10 cellular contexts compared by ENCODE assay signal in genomic region chr11:14972581-14973490, GRCh38. TPM values are rescaled to one million over a fixed set of nuclear protein-coding genes. Genes with fewer than 3 reads are reported as not detected.
DNase-seq lines count a peak whose midpoint lies in the region; ATAC-seq and TF ChIP-seq lines count a peak whose summit lies in the region.
"Had no signal": no experiment of that assay in that cellular context is flagged by ENCODE, and none has a peak within 500 bp of the region (broad histone marks: within the 10 kb centered on the region; RNA-seq: fewer than 3 reads in every experiment).

No MANE protein-coding gene starts in this region.

- H3K36me3 Mint-ChIP-seq in CD8-positive, alpha-beta T cell = no peaks in the 10 kb centered on the region
- no peaks in the 10 kb centered on the region for H3K36me3 Mint-ChIP-seq in activated B cell treated with CpG ODN at 0.5 μM for 24 hours (ENCODE audit: low read depth)

- peak overlapping the region; percentile 83 for H3K4me3 Mint-ChIP-seq in CD8-positive, alpha-beta T cell
- H3K4me3 Mint-ChIP-seq in activated B cell treated with CpG ODN at 0.5 μM for 24 hours = peak overlapping the region; percentile 62

- TF ChIP-seq POLR2A in vagina (IDR thresholded peaks at IDR 0.05) = no peak

- H2BK5ac ChIP-seq in mesendoderm (ENCODE audit: low read length) = no peak overlapping the region

- no peak overlapping the region for H2BK120ac ChIP-seq in mesendoderm (ENCODE audit: low read depth, low read length)

- H3K23ac ChIP-seq in mesendoderm (ENCODE audit: low read length) = peak overlapping the region; percentile 4

- no peaks in the 10 kb centered on the region for H3K9me3 Mint-ChIP-seq in CD8-positive, alpha-beta T cell
- H3K9me3 Mint-ChIP-seq in activated B cell treated with CpG ODN at 0.5 μM for 24 hours = no peaks in the 10 kb centered on the region

- peaks cover 84% of the 10 kb centered on the region for H3K27me3 Mint-ChIP-seq in CD8-positive, alpha-beta T cell (ENCODE audit: low read depth)
- H3K27me3 Mint-ChIP-seq in activated B cell treated with CpG ODN at 0.5 μM for 24 hours = peaks cover 77% of the 10 kb centered on the region

- no peak for TF ChIP-seq CTCF in CD8-positive, alpha-beta T cell (IDR thresholded peaks at IDR 0.05)
- TF ChIP-seq CTCF in activated B cell treated with CpG ODN at 0.5 μM for 24 hours (IDR thresholded peaks at IDR 0.05) = no peak
- no peak for TF ChIP-seq CTCF in vagina (IDR thresholded peaks at IDR 0.05)

- H3K4me2 ChIP-seq in mesendoderm (ENCODE audit: low read length) = no peak overlapping the region

- no peak overlapping the region for H2AK5ac ChIP-seq in mesendoderm (ENCODE audit: low read length)

- no peaks in the 10 kb centered on the region for H3K36me3 ChIP-seq in CD8-positive, alpha-beta T cell (ENCODE audit: insufficient read depth, low read length)
- H3K36me3 ChIP-seq in H7 (replicated peaks; ENCODE audit: control insufficient read depth, insufficient read depth, low read length) = no peaks in the 10 kb centered on the region
- no peaks in the 10 kb centered on the region for H3K36me3 ChIP-seq in mesendoderm (ENCODE audit: control insufficient read depth, insufficient read depth, low read length)
- H3K36me3 ChIP-seq in vagina = no peaks in the 10 kb centered on the region
- H3K36me3 ChIP-seq: gastrocnemius medialis, ovary had no signal

- no CpG with 5 or more reads among the region's 22 CpGs for WGBS in mesendoderm (ENCODE audit: extremely low coverage, insufficient coverage, low lambda C conversion rate)

- H3K79me1 ChIP-seq in mesendoderm (ENCODE audit: low read length) = no peaks in the 10 kb centered on the region

- POLR2A ChIA-PET in CD8-positive, alpha-beta T cell (lab: Charles Lee) = no interaction called here
- POLR2A ChIA-PET in activated B cell treated with CpG ODN at 0.5 μM for 24 hours (lab: Charles Lee) = interaction anchor here (2.0 kb wide), 1 partner anchor 81 kb away, joined by 7 read pairs; the partner anchor contains the start of gene CYP2R1

- H3K56ac ChIP-seq in mesendoderm (ENCODE audit: low read length) = no peak overlapping the region

- ATAC-seq in CD8-positive, alpha-beta T cell = no peak
- ATAC-seq in activated B cell treated with CpG ODN at 0.5 μM for 24 hours (ENCODE audit: low read depth) = no peak
- ATAC-seq: gastrocnemius medialis had no signal

- CTCF ChIA-PET in CD8-positive, alpha-beta T cell (lab: Charles Lee) = interaction anchor here (1.5 to 1.9 kb wide), 2 partner anchors 11 to 65 kb away, joined by 6 to 7 read pairs; no protein-coding TSS in a partner anchor
- CTCF ChIA-PET in activated B cell treated with CpG ODN at 0.5 μM for 24 hours (lab: Charles Lee) = interaction anchor here (0.7 to 4.1 kb wide), 3 partner anchors 33 to 202 kb away, joined by 3 to 23 read pairs (median 19); no protein-coding TSS in a partner anchor

- DNase-seq in CD8-positive, alpha-beta T cell = no peak
- DNase-seq in H7 (peak; percentile 47), activated B cell treated with CpG ODN at 0.5 μM for 24 hours (no peak), mesendoderm (peak; percentile 22), GDM1 (lab: John Stamatoyannopoulos, UW) (no peak), dermis blood vessel endothelial cell (no peak), hepatic stellate cell (ENCODE audit: low spot score) (no peak), vagina (ENCODE audit: extremely low spot score in 2 of 2) (no peak)
- DNase-seq: gastrocnemius medialis, ovary had no signal

- no peak overlapping the region for H4K5ac ChIP-seq in mesendoderm (ENCODE audit: low read length)

- H3K4me3 ChIP-seq in CD8-positive, alpha-beta T cell (ENCODE audit: low read depth, low read length) = peak overlapping the region; percentile 59
- H3K4me3 ChIP-seq in H7 (ENCODE audit: insufficient read depth, low read depth, low read length) (no peak overlapping the region), mesendoderm (ENCODE audit: low read length) (no peak overlapping the region), vagina (no peak overlapping the region)
- H3K4me3 ChIP-seq: ovary had no signal

- intact Hi-C loops in CD8-positive, alpha-beta T cell (cut with DNase I, micrococcal nuclease) = no loop called here
- intact Hi-C loops in activated B cell treated with CpG ODN at 0.5 μM for 24 hours (cut with micrococcal nuclease) (loop anchor here (2.0 to 5.0 kb wide), 3 partner anchors 81 to 1696 kb away; partner anchors contain the start of genes BMAL1 and CYP2R1), vagina (cut with DNase I) (no loop called here)

- peaks cover 31% of the 10 kb centered on the region for H3K4me1 Mint-ChIP-seq in CD8-positive, alpha-beta T cell (ENCODE audit: low read depth)
- H3K4me1 Mint-ChIP-seq in activated B cell treated with CpG ODN at 0.5 μM for 24 hours = peaks cover 30% of the 10 kb centered on the region

- H3K4me1 ChIP-seq in CD8-positive, alpha-beta T cell (ENCODE audit: insufficient read depth, low read length) = peaks cover 29% of the 10 kb centered on the region
- H3K4me1 ChIP-seq in mesendoderm (ENCODE audit: control insufficient read depth, low read depth, low read length) = peaks cover 3% of the 10 kb centered on the region
- H3K4me1 ChIP-seq in vagina = peaks cover 29% of the 10 kb centered on the region

- no peak overlapping the region for H3K27ac Mint-ChIP-seq in CD8-positive, alpha-beta T cell
- H3K27ac Mint-ChIP-seq in activated B cell treated with CpG ODN at 0.5 μM for 24 hours = no peak overlapping the region

- no peak overlapping the region for H3K9ac ChIP-seq in mesendoderm (ENCODE audit: low read length)

- H2BK15ac ChIP-seq in mesendoderm (replicated peaks; ENCODE audit: low read depth) = no peak overlapping the region

- H3K9me3 ChIP-seq in CD8-positive, alpha-beta T cell (ENCODE audit: low read length) = no peaks in the 10 kb centered on the region
- no peaks in the 10 kb centered on the region for H3K9me3 ChIP-seq in vagina
- H3K9me3 ChIP-seq: gastrocnemius medialis, ovary had no signal

- no peak overlapping the region for H3K4ac ChIP-seq in mesendoderm (ENCODE audit: low read depth, low read length)

- H4K8ac ChIP-seq in mesendoderm (ENCODE audit: low read depth, low read length) = no peak overlapping the region

- H3K18ac ChIP-seq in mesendoderm (ENCODE audit: low read length) = no peak overlapping the region

- H3K27ac ChIP-seq in CD8-positive, alpha-beta T cell (ENCODE audit: low read depth, low read length) = no peak overlapping the region
- H3K27ac ChIP-seq in mesendoderm (ENCODE audit: low read depth, low read length) (no peak overlapping the region), vagina (no peak overlapping the region)
- H3K27ac ChIP-seq: gastrocnemius medialis, ovary had no signal

- H3K27me3 ChIP-seq in CD8-positive, alpha-beta T cell (ENCODE audit: insufficient read depth, low read length) = peaks cover 22% of the 10 kb centered on the region
- H3K27me3 ChIP-seq in H7 (ENCODE audit: control insufficient read depth, insufficient read depth, low read length) (peaks cover 72% of the 10 kb centered on the region), mesendoderm (ENCODE audit: insufficient read depth, low read length, poor library complexity) (peaks cover 30% of the 10 kb centered on the region), vagina (peaks cover 6% of the 10 kb centered on the region)
- H3K27me3 ChIP-seq: ovary had no signal

- no peaks in the 10 kb centered on the region for H3K79me2 ChIP-seq in mesendoderm (ENCODE audit: control insufficient read depth, insufficient read depth, low read length)

RNA-seq across cellular contexts. Expression of gene CALCA, which starts 0.7 kb away (rescaled TPM):
- total RNA-seq in CD8-positive, alpha-beta T cell = not detected
- total RNA-seq in H7 (2014; rRNA removed; shearing (Covaris generic)) = 0.76 and 1.1 TPM in 2 replicates
- total RNA-seq in activated B cell treated with CpG ODN at 0.5 μM for 24 hours (not detected in 2 replicates), dermis blood vessel endothelial cell (not detected in 2 replicates), vagina (not detected)
- polyA plus RNA-seq in mesendoderm (2013, experiment 1 of 2) = 2.4 TPM
- 2.4 TPM for polyA plus RNA-seq in mesendoderm (2013, experiment 2 of 2)
- total RNA-seq: gastrocnemius medialis, ovary had no signal
- polyA plus RNA-seq: ovary had no signal

Comparison
In these comparisons a context has a peak if more than half of its experiments do, and no peak if none do; other contexts are left out.
1. DNase-seq: peak in H7 (single experiment) and mesendoderm (single experiment); none in CD8-positive, alpha-beta T cell (0 of 7), activated B cell treated with CpG ODN at 0.5 μM for 24 hours (single experiment), GDM1 (single experiment), dermis blood vessel endothelial cell (single experiment), hepatic stellate cell (single experiment) and vagina (0 of 2).